Comparison of ENCODE assay signal across 18 cellular contexts in genomic region chr4:7693711-7694110, GRCh38.
"Had no signal": no experiment of that assay in that cellular context is flagged by ENCODE, and none has a peak within 500 bp of the region (broad histone marks: within the 10 kb centered on the region; RNA-seq: fewer than 3 reads in every experiment).

No MANE protein-coding gene starts in this region.

- H3K9me3 ChIP-seq: esophagus muscularis mucosa, gastrocnemius medialis had no signal

- H3K4me1 Mint-ChIP-seq: central memory CD8-positive, alpha-beta T cell; stimulated activated naive B cell treated with anti-CD40 and anti-IgM and Interleukin-4, amounts not matched to agents 10 μg/mL and 1 μg/mL and 100 μg/mL, for 72 hours had no signal

- H3K27ac Mint-ChIP-seq: dendritic cell treated with granulocyte-macrophage colony-stimulating factor and Interleukin-4, amounts not matched to agents 40 ng/mL and 50 ng/mL, for 4 days; effector memory CD8-positive, alpha-beta T cell; naive thymus-derived CD4-positive, alpha-beta T cell; nephron progenitor cell; stimulated activated naive B cell treated with anti-CD40 and anti-IgM and Interleukin-4, amounts not matched to agents 10 μg/mL and 1 μg/mL and 100 μg/mL, for 72 hours had no signal

- H3K27ac ChIP-seq: epithelial cell of prostate, esophagus muscularis mucosa, gastrocnemius medialis, parathyroid adenoma had no signal

- H3K4me3 Mint-ChIP-seq: central memory CD8-positive, alpha-beta T cell; dendritic cell treated with granulocyte-macrophage colony-stimulating factor and Interleukin-4, amounts not matched to agents 40 ng/mL and 50 ng/mL, for 4 days; effector memory CD8-positive, alpha-beta T cell; immature natural killer cell; naive thymus-derived CD4-positive, alpha-beta T cell; nephron progenitor cell; stimulated activated naive B cell treated with anti-CD40 and anti-IgM and Interleukin-4, amounts not matched to agents 10 μg/mL and 1 μg/mL and 100 μg/mL, for 72 hours had no signal

- H3K79me2 ChIP-seq: parathyroid adenoma had no signal

- H3K9ac ChIP-seq: parathyroid adenoma had no signal

- H2AFZ ChIP-seq: parathyroid adenoma had no signal

- H3K4me3 ChIP-seq: esophagus muscularis mucosa, gastrocnemius medialis had no signal

- H3K27me3 ChIP-seq: esophagus muscularis mucosa had no signal

- H3K4me1 ChIP-seq: gastrocnemius medialis, parathyroid adenoma had no signal

- DNase-seq: effector memory CD8-positive, alpha-beta T cell; gastrocnemius medialis; immature natural killer cell; left colon; left ventricle myocardium superior; mammary epithelial cell; naive thymus-derived CD4-positive, alpha-beta T cell; nephron progenitor cell; occipital lobe; stimulated activated CD4-positive, alpha-beta T cell treated with anti-CD3 and anti-CD28 coated beads, Interleukin-2, amount 100 ng/mL, for 24 hours; stimulated activated CD4-positive, alpha-beta T cell treated with anti-CD3 and anti-CD28 coated beads, Interleukin-4, amount 100 ng/mL, for 4 hours; stimulated activated naive B cell treated with anti-CD40 and anti-IgM and Interleukin-4, amounts not matched to agents 10 μg/mL and 1 μg/mL and 100 μg/mL, for 72 hours; trophoblast cell had no signal

- H3K36me3 ChIP-seq: gastrocnemius medialis had no signal

- H3K36me3 Mint-ChIP-seq: naive thymus-derived CD4-positive, alpha-beta T cell; stimulated activated naive B cell treated with anti-CD40 and anti-IgM and Interleukin-4, amounts not matched to agents 10 μg/mL and 1 μg/mL and 100 μg/mL, for 72 hours had no signal

- H3K9me3 Mint-ChIP-seq: central memory CD8-positive, alpha-beta T cell; dendritic cell treated with granulocyte-macrophage colony-stimulating factor and Interleukin-4, amounts not matched to agents 40 ng/mL and 50 ng/mL, for 4 days; effector memory CD8-positive, alpha-beta T cell; nephron progenitor cell had no signal
